1 cellular context compared by ENCODE assay signal in genomic region chr6:37903671-37904355, GRCh38.
TF ChIP-seq lines count a peak whose summit lies in the region.

No MANE protein-coding gene starts in this region.

TF ChIP-seq in GM23338, 12 proteins besides CTCF, POLR2A, EP300 and RAD21 (continued from another document):
- TF ChIP-seq REST (IDR thresholded peaks at IDR 0.05; ENCODE audit: unreplicated experiment) (no peak), NANOG (IDR thresholded peaks at IDR 0.05; ENCODE audit: borderline replicate concordance) (no peak), JUNB (IDR thresholded peaks at IDR 0.05; ENCODE audit: unreplicated experiment) (no peak), CREB1 (CRISPR knock-in tag; IDR thresholded peaks at IDR 0.05; ENCODE audit: low read depth) (no peak), EZH2phosphoT487 (IDR thresholded peaks at IDR 0.05; ENCODE audit: unreplicated experiment) (no peak), ZNF462 (CRISPR knock-in tag; IDR thresholded peaks at IDR 0.05) (no peak), STAT1 (IDR thresholded peaks at IDR 0.05; ENCODE audit: unreplicated experiment) (no peak), POLR2AphosphoS5 (IDR thresholded peaks at IDR 0.05; ENCODE audit: low read depth) (no peak), ZNF114 (CRISPR knock-in tag; IDR thresholded peaks at IDR 0.05) (no peak)
